In genomic region chrX:22970861-22971260, GRCh38 we compare ENCODE assay signal across 8 cellular contexts. TPM values are rescaled to one million over a fixed set of nuclear protein-coding genes. Genes with fewer than 3 reads are reported as not detected.
"Had no signal": no experiment of that assay in that cellular context is flagged by ENCODE, and none has a peak within 500 bp of the region (broad histone marks: within the 10 kb centered on the region; RNA-seq: fewer than 3 reads in every experiment).

No MANE protein-coding gene starts in this region.

- FAIRE-seq: HepG2, K562 had no signal

- H3K4me3 ChIP-seq: K562 had no signal

- H3K4me2 ChIP-seq: KMS-11 had no signal

- DNase-seq: IMR-90, KBM-7, KG1 had no signal

- H3K27ac ChIP-seq: HL-60 had no signal

- H3K9ac ChIP-seq: KMS-11 had no signal

RNA-seq across cellular contexts. Expression of gene DDX53, which starts 28.9 kb away (rescaled TPM):
- total RNA-seq: HepG2, HT-29, IMR-90 had no signal
